ENCODE assay signal across 20 cellular contexts in genomic region chr12:87020071-87020470, GRCh38.
"Had no signal": no experiment of that assay in that cellular context is flagged by ENCODE, and none has a peak within 500 bp of the region (broad histone marks: within the 10 kb centered on the region; RNA-seq: fewer than 3 reads in every experiment).

No MANE protein-coding gene starts in this region.

- H3K36me3 ChIP-seq: adrenal gland, gastrocnemius medialis, heart left ventricle, lower lobe of right lung, neutrophil, thyroid gland had no signal

- H3K27me3 Mint-ChIP-seq: activated B cell treated with CpG ODN at 0.5 μM for 24 hours; activated CD8-positive, alpha-beta T cell treated with anti-CD3 and anti-CD28 coated beads for 36 hours; activated naive CD4-positive, alpha-beta T cell treated with anti-CD3 and anti-CD28 coated beads, Interleukin-2, amount 50 U/mL, for 24 hours had no signal

- H3K27me3 ChIP-seq: adrenal gland, body of pancreas, gastrocnemius medialis, heart left ventricle, neutrophil, thyroid gland had no signal

- H3K4me3 ChIP-seq: adrenal gland, body of pancreas, coronary artery, gastrocnemius medialis, heart left ventricle, lower lobe of right lung, thyroid gland had no signal

- ATAC-seq: activated CD8-positive, alpha-beta T cell treated with anti-CD3 and anti-CD28 coated beads for 36 hours; body of pancreas; gastrocnemius medialis; heart left ventricle; left colon; stimulated activated effector memory CD8-positive, alpha-beta T cell treated with anti-CD3 and anti-CD28 coated beads, Interleukin-12 subunit alpha, Interleukin-12 subunit beta, amount 100 ng/mL, for 72 hours had no signal

- H3K4me1 Mint-ChIP-seq: activated B cell treated with CpG ODN at 0.5 μM for 24 hours; activated naive CD4-positive, alpha-beta T cell treated with anti-CD3 and anti-CD28 coated beads, Interleukin-2, amount 50 U/mL, for 24 hours; stimulated activated effector memory CD8-positive, alpha-beta T cell treated with anti-CD3 and anti-CD28 coated beads, Interleukin-12 subunit alpha, Interleukin-12 subunit beta, amount 100 ng/mL, for 72 hours had no signal

- H3K4me1 ChIP-seq: adrenal gland, body of pancreas, gastrocnemius medialis, heart left ventricle, lower lobe of right lung, thyroid gland had no signal

- H3K27ac Mint-ChIP-seq: activated B cell treated with CpG ODN at 0.5 μM for 24 hours; activated CD8-positive, alpha-beta T cell treated with anti-CD3 and anti-CD28 coated beads for 36 hours; activated naive CD4-positive, alpha-beta T cell treated with anti-CD3 and anti-CD28 coated beads, Interleukin-2, amount 50 U/mL, for 24 hours; stimulated activated effector memory CD8-positive, alpha-beta T cell treated with anti-CD3 and anti-CD28 coated beads, Interleukin-12 subunit alpha, Interleukin-12 subunit beta, amount 100 ng/mL, for 72 hours had no signal

- H3K27ac ChIP-seq: adrenal gland, body of pancreas, coronary artery, gastrocnemius medialis, heart left ventricle, lower lobe of right lung, neutrophil, thyroid gland had no signal

- H3K9me3 ChIP-seq: body of pancreas, gastrocnemius medialis, lower lobe of right lung, neutrophil, thyroid gland had no signal

- H3K36me3 Mint-ChIP-seq: activated naive CD4-positive, alpha-beta T cell treated with anti-CD3 and anti-CD28 coated beads, Interleukin-2, amount 50 U/mL, for 24 hours; stimulated activated effector memory CD8-positive, alpha-beta T cell treated with anti-CD3 and anti-CD28 coated beads, Interleukin-12 subunit alpha, Interleukin-12 subunit beta, amount 100 ng/mL, for 72 hours had no signal

- DNase-seq: activated B cell treated with CpG ODN at 0.5 μM for 24 hours; activated CD4-positive, alpha-beta T cell treated with anti-CD3 and anti-CD28 coated beads for 48 hours; activated CD8-positive, alpha-beta T cell treated with anti-CD3 and anti-CD28 coated beads for 36 hours; activated effector memory CD4-positive, alpha-beta T cell treated with anti-CD3 and anti-CD28 coated beads, Interleukin-2, amount 50 U/mL, for 16 hours; activated T-cell treated with anti-CD3 and anti-CD28 coated beads, Interleukin-2, amount 50 U/mL, for 48 hours; adrenal gland; body of pancreas; central memory CD4-positive, alpha-beta T cell; gastrocnemius medialis; heart left ventricle; left colon; lower lobe of right lung; midbrain; retina; T-helper 2 cell; thyroid gland had no signal

- H3K4me3 Mint-ChIP-seq: activated B cell treated with CpG ODN at 0.5 μM for 24 hours; activated CD8-positive, alpha-beta T cell treated with anti-CD3 and anti-CD28 coated beads for 36 hours; activated naive CD4-positive, alpha-beta T cell treated with anti-CD3 and anti-CD28 coated beads, Interleukin-2, amount 50 U/mL, for 24 hours; stimulated activated effector memory CD8-positive, alpha-beta T cell treated with anti-CD3 and anti-CD28 coated beads, Interleukin-12 subunit alpha, Interleukin-12 subunit beta, amount 100 ng/mL, for 72 hours had no signal
